ENCODE assay signal across 8 cellular contexts in genomic region chr15:59437473-59437776, GRCh38. TPM values are rescaled to one million over a fixed set of nuclear protein-coding genes. Genes with fewer than 3 reads are reported as not detected.
DNase-seq lines count a peak whose midpoint lies in the region; ATAC-seq and TF ChIP-seq lines count a peak whose summit lies in the region.

No MANE protein-coding gene starts in this region.

- no TSS peak for BruUV-seq in MCF 10A (replicated peaks; lab: Mats Ljungman, UMichigan)

- H3K4me3 Mint-ChIP-seq in HFFc6 (peak overlapping the region; percentile 85), MCF 10A (ENCODE audit: unreplicated experiment) (peak overlapping the region; percentile 73)

- H3K4me3 ChIP-seq in AG04450 (ENCODE audit: low read depth, low read length) (peak overlapping the region; percentile 60), muscle layer of colon (ENCODE audit: low read depth in 1 of 2, low read length in 2 of 2) (peak overlapping the region; percentile 57 to 65)

- H3K27ac Mint-ChIP-seq in HFFc6, result no peak overlapping the region
- H3K27ac Mint-ChIP-seq in MCF 10A (ENCODE audit: low read depth, unreplicated experiment), result no peak overlapping the region

- H3K27ac ChIP-seq in AG04450 (ENCODE audit: low read depth, low read length) (no peak overlapping the region), muscle layer of colon (ENCODE audit: low read depth, low read length) (no peak overlapping the region)

- intact Hi-C loops in MCF 10A (cut with micrococcal nuclease), result no loop called here

- H3K36me3 Mint-ChIP-seq in HFFc6 (ENCODE audit: low read depth), result no peaks in the 10 kb centered on the region
- H3K36me3 Mint-ChIP-seq in MCF 10A (ENCODE audit: insufficient read depth, unreplicated experiment), result no peaks in the 10 kb centered on the region

- H3K4me1 ChIP-seq in muscle layer of colon (ENCODE audit: insufficient read depth, low read length), result peaks cover 14% of the 10 kb centered on the region

- peaks cover 12% of the 10 kb centered on the region for H3K4me1 Mint-ChIP-seq in HFFc6 (ENCODE audit: low read depth)
- H3K4me1 Mint-ChIP-seq in MCF 10A (ENCODE audit: insufficient read depth, unreplicated experiment), result no peaks in the 10 kb centered on the region

- H3K27me3 Mint-ChIP-seq in HFFc6 (ENCODE audit: insufficient read depth) (peaks cover 55% of the 10 kb centered on the region), MCF 10A (ENCODE audit: insufficient read depth, unreplicated experiment) (no peaks in the 10 kb centered on the region)

- H3K9ac ChIP-seq in muscle layer of colon (ENCODE audit: low read length), result no peak overlapping the region

- DNase-seq in AG04450 (ENCODE audit: low read depth, low spot score) (no peak), HFFc6 (no peak), MCF 10A (ENCODE audit: unreplicated experiment) (no peak), midbrain (lab: John Stamatoyannopoulos, UW) (no peak), Kasumi-1 (lab: John Stamatoyannopoulos, UW) (no peak), ecto neural progenitor cell (ENCODE audit: low spot score) (no peak)

- POLR2A ChIA-PET in AG04450 (lab: Yijun Ruan, JAX), result no interaction called here
- POLR2A ChIA-PET in MCF 10A (lab: Yijun Ruan, JAX), result no interaction called here

- H3K9me3 Mint-ChIP-seq in HFFc6 (no peaks in the 10 kb centered on the region), MCF 10A (ENCODE audit: unreplicated experiment) (no peaks in the 10 kb centered on the region)

- peaks cover 48% of the 10 kb centered on the region for H3K27me3 ChIP-seq in AG04450 (ENCODE audit: control insufficient read depth, insufficient read depth, low read length)
- H3K27me3 ChIP-seq in muscle layer of colon (ENCODE audit: control insufficient read depth in 1 of 2, insufficient read depth in 2 of 2, low read length in 2 of 2), result no peaks in the 10 kb centered on the region

- CTCF ChIA-PET in AG04450 (lab: Charles Lee), result interaction anchor here (2.7 kb wide), 1 partner anchor 190 kb away, joined by 6 read pairs; no protein-coding TSS in a partner anchor
- CTCF ChIA-PET in MCF 10A (lab: Yijun Ruan, JAX), result interaction anchor here (0.8 kb wide), 1 partner anchor 161 kb away, joined by 4 read pairs; no protein-coding TSS in a partner anchor

- H3K9me3 ChIP-seq in AG04450 (ENCODE audit: control insufficient read depth, insufficient read depth, low read length), result peaks cover 3% of the 10 kb centered on the region; the same call in 1 of the 2 replicates
- no peaks in the 10 kb centered on the region for H3K9me3 ChIP-seq in muscle layer of colon (ENCODE audit: low read length)

- TF ChIP-seq CTCF in AG04450 (IDR thresholded peaks at IDR 0.05; ENCODE audit: low read depth, low read length) (no peak), HFFc6 (IDR thresholded peaks at IDR 0.05) (no peak), MCF 10A (IDR thresholded peaks at IDR 0.05; ENCODE audit: unreplicated experiment) (no peak)

- ATAC-seq in HG03280 (IDR thresholded peaks at IDR 0.05; ENCODE audit: unreplicated experiment), result no peak

- H3K36me3 ChIP-seq in muscle layer of colon (ENCODE audit: insufficient read depth, low read length), result no peaks in the 10 kb centered on the region

RNA-seq across cellular contexts. Expression of gene FAM81A, which starts 0.6 kb away (rescaled TPM):
- not detected in 2 replicates for polyA plus RNA-seq in AG04450 (2011; rRNA removed)
- not detected in 2 replicates for polyA minus RNA-seq in AG04450 (2011; rRNA and poly(A)+ RNA removed)
- not detected for total RNA-seq in HFFc6 (2021; fragmentation: NEBNext Ultra II Directional; extraction: Animal tissue kit (Norgen Biotek cat#: 25700))
- total RNA-seq in MCF 10A (2022), result 1.1 TPM in 2 replicates
